ENCODE assay signal across 12 cellular contexts in genomic region chr2:1553671-1554295, GRCh38.
DNase-seq lines count a peak whose midpoint lies in the region; ATAC-seq, FAIRE-seq and TF ChIP-seq lines count a peak whose summit lies in the region.
"Had no signal": no experiment of that assay in that cellular context is flagged by ENCODE, and none has a peak within 500 bp of the region (broad histone marks: within the 10 kb centered on the region; RNA-seq: fewer than 3 reads in every experiment).

No MANE protein-coding gene starts in this region.

- no peak for TF ChIP-seq CTCF in HCT116 (IDR thresholded peaks at IDR 0.05 in 2 of 3, conservative IDR thresholded peaks at IDR 0.05 in 1 of 3; ENCODE audit: borderline replicate concordance in 1 of 3, insufficient read depth in 1 of 3, low read depth in 2 of 3, low read length in 2 of 3)
- no peak for TF ChIP-seq CTCF in WTC11 (IDR thresholded peaks at IDR 0.05)
- TF ChIP-seq CTCF in foreskin fibroblast (IDR thresholded peaks at IDR 0.05; ENCODE audit: low read depth, low read length), result peak; percentile 50

- no peak overlapping the region for H3K4me3 Mint-ChIP-seq in WTC11
- H3K4me3 Mint-ChIP-seq: activated CD4-positive, alpha-beta T cell treated with anti-CD3 and anti-CD28 coated beads, Interleukin-2, amount 10 ng/mL, durations not matched to agents 24 days and 14 days; neural crest cell had no signal

- H3K9me2 ChIP-seq in HCT116 (ENCODE audit: insufficient read depth), result no peaks in the 10 kb centered on the region

- H3K27me3 ChIP-seq in HCT116 (ENCODE audit: insufficient read depth, low read length), result no peaks in the 10 kb centered on the region

- H3K36me3 ChIP-seq in HCT116 (ENCODE audit: control insufficient read depth in 1 of 2, insufficient read depth in 2 of 2, low read length in 2 of 2), result no peaks in the 10 kb centered on the region

- no peak for FAIRE-seq in H54 (lab: Jason Lieb, UNC)

- CTCF ChIA-PET in HCT116 (lab: Charles Lee), result interaction anchor here (1.5 to 1.9 kb wide), 2 partner anchors 197 to 216 kb away, joined by 3 to 13 read pairs; no protein-coding TSS in a partner anchor
- CTCF ChIA-PET in WTC11 (lab: Charles Lee), result interaction anchor here (0.7 to 2.8 kb wide), 6 partner anchors 14 to 216 kb away, joined by 3 to 15 read pairs (median 5); no protein-coding TSS in a partner anchor

- no peak overlapping the region for H3K27ac Mint-ChIP-seq in WTC11
- H3K27ac Mint-ChIP-seq: activated CD4-positive, alpha-beta T cell treated with anti-CD3 and anti-CD28 coated beads, Interleukin-2, amount 10 ng/mL, durations not matched to agents 24 days and 14 days had no signal

- ATAC-seq in HCT116 (no peak), WTC11 (peak; percentile 29), HG03460 (IDR thresholded peaks at IDR 0.05; ENCODE audit: unreplicated experiment) (no peak), GM18505 (IDR thresholded peaks at IDR 0.05; ENCODE audit: unreplicated experiment) (no peak)

- H3K4me3 ChIP-seq in HCT116 (replicated peaks in 1 of 2; ENCODE audit: low read depth in 1 of 2, low read length in 2 of 2) (no peak overlapping the region), foreskin fibroblast (ENCODE audit: low read depth in 1 of 2, low read length in 2 of 2) (no peak overlapping the region)

- H3K9me3 Mint-ChIP-seq in WTC11, result no peaks in the 10 kb centered on the region
- H3K9me3 Mint-ChIP-seq: activated CD4-positive, alpha-beta T cell treated with anti-CD3 and anti-CD28 coated beads, Interleukin-2, amount 10 ng/mL, durations not matched to agents 24 days and 14 days had no signal

- H4K20me1 ChIP-seq in HCT116 (ENCODE audit: insufficient read depth), result no peaks in the 10 kb centered on the region

- peaks cover 0 to 7% of the 10 kb centered on the region in 2 experiments; a peak in 2 of 4 replicates for H3K4me1 ChIP-seq in HCT116 (ENCODE audit: control insufficient read depth in 1 of 2, insufficient read depth in 2 of 2, low read length in 2 of 2)

- intact Hi-C loops in HCT116 (cut with micrococcal nuclease), result no loop called here

- no TSS peak for BruUV-seq in HCT116 (replicated peaks; lab: Mats Ljungman, UMichigan)

- no peaks in the 10 kb centered on the region for H3K9me3 ChIP-seq in HCT116 (ENCODE audit: control insufficient read depth in 1 of 2, insufficient read depth in 1 of 2, low read depth in 1 of 2, low read length in 2 of 2)

- no peak overlapping the region for H3K4me2 ChIP-seq in HCT116 (ENCODE audit: low read length)

- DNase-seq in HCT116 (ENCODE audit: low read depth, low spot score) (peak; percentile 7), WTC11 (ENCODE audit: low spot score) (no peak), foreskin fibroblast (peak; percentile 84 to 89), stromal cell of bone marrow (ENCODE audit: low read depth) (peak; percentile 90), NCI-H2196 (lab: John Stamatoyannopoulos, UW; ENCODE audit: unreplicated experiment) (no peak), H54 (ENCODE audit: insufficient read length, low spot score) (no peak)
- DNase-seq: activated CD4-positive, alpha-beta T cell treated with anti-CD3 and anti-CD28 coated beads, Interleukin-2, amount 10 ng/mL, durations not matched to agents 24 days and 14 days; NCI-H1417 treated with DMSO at 0.1 percent for 48 hours; OCI-M1 had no signal

- H2AFZ ChIP-seq in HCT116 (ENCODE audit: low read depth, low read length, poor library complexity, severe bottlenecking), result no peak overlapping the region

- H3K27me3 Mint-ChIP-seq in WTC11 (ENCODE audit: low read depth), result no peaks in the 10 kb centered on the region; the same call in 1 of the 2 replicates

- H3K9ac ChIP-seq in HCT116 (ENCODE audit: low read length), result no peak overlapping the region

- H3K36me3 Mint-ChIP-seq in WTC11, result no peaks in the 10 kb centered on the region

- RAD21 ChIA-PET in HCT116 (lab: Charles Lee; ENCODE audit: low non-redundant PET in 1 of 2, low total read pairs in 2 of 2, uncharacterized antibody in 2 of 2, unreplicated experiment in 2 of 2), result no interaction called here

- POLR2A ChIA-PET in HCT116 (lab: Charles Lee), result no interaction called here
- POLR2A ChIA-PET in WTC11 (lab: Charles Lee), result no interaction called here

- TF ChIP-seq RAD21 in HCT116 (IDR thresholded peaks at IDR 0.05; ENCODE audit: low read depth), result no peak

- H3K79me2 ChIP-seq in HCT116 (ENCODE audit: insufficient read depth, low read length), result no peaks in the 10 kb centered on the region

- no peak overlapping the region for H3K27ac ChIP-seq in HCT116 (ENCODE audit: low read depth, low read length)

- H3K4me1 Mint-ChIP-seq in WTC11, result 0 out of 2 replicates have a peak, but pooled peaks cover 5% of the 10 kb centered on the region
- H3K4me1 Mint-ChIP-seq: activated CD4-positive, alpha-beta T cell treated with anti-CD3 and anti-CD28 coated beads, Interleukin-2, amount 10 ng/mL, durations not matched to agents 24 days and 14 days had no signal

- no peak for TF ChIP-seq POLR2A in HCT116 (IDR thresholded peaks at IDR 0.05; ENCODE audit: borderline replicate concordance, extremely low read depth, insufficient read depth, insufficient read length)
- TF ChIP-seq POLR2A in H54 (IDR thresholded peaks at IDR 0.05; ENCODE audit: low read depth, low read length), result no peak
- no peak for TF ChIP-seq POLR2A in GM18505 (IDR thresholded peaks at IDR 0.05; ENCODE audit: borderline replicate concordance, extremely low read depth, insufficient read depth, insufficient read length)

TF ChIP-seq in HCT116, 20 proteins besides CTCF, POLR2A, EP300 and RAD21:
- TF ChIP-seq MAX (IDR thresholded peaks at IDR 0.05) (peak; percentile 35; the same call in 1 of the 2 replicates), EZH2phosphoT487 (IDR thresholded peaks at IDR 0.05; ENCODE audit: borderline replicate concordance) (no peak)

TF ChIP-seq in WTC11, 78 proteins besides CTCF, POLR2A, EP300 and RAD21:
- no peak for TF ChIP-seq MLX (CRISPR knock-in tag; IDR thresholded peaks at IDR 0.05)
- no peak for TF ChIP-seq ZNF281 (CRISPR knock-in tag; IDR thresholded peaks at IDR 0.05)
- TF ChIP-seq TCF7 (CRISPR knock-in tag; IDR thresholded peaks at IDR 0.05; ENCODE audit: low read depth), result no peak
- no peak for TF ChIP-seq SMAD4 (CRISPR knock-in tag; IDR thresholded peaks at IDR 0.05)
- TF ChIP-seq ESRRA (CRISPR knock-in tag; IDR thresholded peaks at IDR 0.05; ENCODE audit: borderline replicate concordance), result no peak
- no peak for TF ChIP-seq MXD4 (CRISPR knock-in tag; IDR thresholded peaks at IDR 0.05; ENCODE audit: borderline replicate concordance)
- no peak for TF ChIP-seq SMAD3 (CRISPR knock-in tag; IDR thresholded peaks at IDR 0.05; ENCODE audit: borderline replicate concordance)
- TF ChIP-seq USF1 (CRISPR knock-in tag; IDR thresholded peaks at IDR 0.05), result no peak
- no peak for TF ChIP-seq FOXK1 (CRISPR knock-in tag; IDR thresholded peaks at IDR 0.05)
- no peak for TF ChIP-seq TEAD1 (CRISPR knock-in tag; IDR thresholded peaks at IDR 0.05)
- TF ChIP-seq ZNF138 (CRISPR knock-in tag; conservative IDR thresholded peaks at IDR 0.05), result no peak
- TF ChIP-seq NFYB (CRISPR knock-in tag; conservative IDR thresholded peaks at IDR 0.05; ENCODE audit: low read depth), result no peak
- no peak for TF ChIP-seq CDX4 (CRISPR knock-in tag; IDR thresholded peaks at IDR 0.05; ENCODE audit: borderline replicate concordance)
- no peak for TF ChIP-seq NR3C1 (CRISPR knock-in tag; conservative IDR thresholded peaks at IDR 0.05; ENCODE audit: low read depth)
- TF ChIP-seq FOXP1 (CRISPR knock-in tag; IDR thresholded peaks at IDR 0.05; ENCODE audit: borderline replicate concordance), result no peak

Comparison
In these comparisons a context has a peak if more than half of its experiments do, and no peak if none do; other contexts are left out.
1. DNase-seq: peak in HCT116 (single experiment), foreskin fibroblast (2 of 2) and stromal cell of bone marrow (single experiment); none in WTC11 (single experiment), NCI-H2196 (single experiment) and H54 (single experiment).
2. Of the 4 proteins assayed by ChIP-seq in both WTC11 and HCT116: peak only in WTC11: none; only in HCT116: MAX; in both: none; in neither: 3.